In the genomic region with DNA sequence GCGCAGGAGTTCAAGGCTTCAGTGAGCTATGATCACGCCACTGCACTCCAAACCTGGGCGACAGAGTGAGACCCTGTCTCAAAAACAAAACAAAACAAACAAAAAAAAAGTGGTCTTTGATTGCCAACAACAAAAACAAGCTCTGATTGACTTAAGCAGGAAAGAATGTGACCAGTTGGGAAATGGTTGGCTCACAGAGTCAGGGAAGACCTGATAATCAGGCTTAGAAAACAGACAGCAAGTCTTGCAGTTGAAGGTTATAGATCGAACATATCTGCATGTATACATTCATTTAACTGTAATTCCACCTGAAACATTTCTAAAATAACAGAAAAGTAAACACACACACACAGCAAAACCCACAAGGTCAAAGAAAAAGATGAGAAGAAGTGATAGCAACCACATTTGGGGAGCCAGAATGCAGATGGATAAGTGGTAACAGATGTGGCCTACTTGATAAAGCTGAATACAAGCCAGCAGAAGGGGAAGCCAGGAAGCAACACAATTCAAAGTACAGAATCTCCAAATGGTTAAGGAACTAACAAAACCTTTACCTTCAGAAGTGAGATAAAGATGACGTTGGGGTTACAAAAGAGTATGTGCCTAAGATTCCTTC, we compare ENCODE assay signal across 13 cellular contexts.
DNase-seq lines count a peak whose midpoint lies in the region; TF ChIP-seq lines count a peak whose summit lies in the region.
"Had no signal": no experiment of that assay in that cellular context is flagged by ENCODE, and none has a peak within 500 bp of the region (broad histone marks: within the 10 kb centered on the region; RNA-seq: fewer than 3 reads in every experiment).

No MANE protein-coding gene starts in this region.

- no peaks in the 10 kb centered on the region for H3K36me3 Mint-ChIP-seq in neural progenitor cell

- no peak overlapping the region for H3K27ac Mint-ChIP-seq in neural progenitor cell

- 61 to 63% methylated on average over 5 of the region's 5 CpGs for WGBS in GM23248 (ENCODE audit: low coverage in 1 of 2, low lambda C conversion rate in 2 of 2, missing lambda C conversion rate in 2 of 2), 2 experiments

- no peaks in the 10 kb centered on the region for H3K79me2 ChIP-seq in GM23248 (ENCODE audit: insufficient read depth)
- H3K79me2 ChIP-seq in neural progenitor cell (ENCODE audit: low read depth), result no peaks in the 10 kb centered on the region

- no peaks in the 10 kb centered on the region for H3K9me2 ChIP-seq in GM23248 (ENCODE audit: insufficient read depth)

- no peak overlapping the region for H2AFZ ChIP-seq in GM23248
- H2AFZ ChIP-seq in neural progenitor cell (replicated peaks), result peak overlapping the region; percentile 17

- DNase-seq in GM23248 (peak; percentile 16), NCI-H446 treated with DMSO at 0.1 percent for 48 hours (lab: John Stamatoyannopoulos, UW) (peak; percentile 59), choroid plexus epithelial cell (ENCODE audit: low read depth) (peak; percentile 65), neural progenitor cell (ENCODE audit: low spot score) (no peak), DMS79 (lab: John Stamatoyannopoulos, UW) (no peak), nucleus accumbens (lab: John Stamatoyannopoulos, UW) (no peak), medulla oblongata (ENCODE audit: extremely low spot score) (no peak)
- DNase-seq: activated effector memory CD4-positive, alpha-beta T cell treated with anti-CD3 and anti-CD28 coated beads, Interleukin-2, amount 50 U/mL, for 16 hours; NCI-H2029; psoas muscle; testis had no signal

- H3K4me2 ChIP-seq in GM23248 (ENCODE audit: unreplicated experiment) (no peak overlapping the region), neural progenitor cell (no peak overlapping the region)
- H3K4me2 ChIP-seq: BLaER1 treated with 17β-estradiol and CSF1 and Interleukin-3, amounts not matched to agents 10 nM and 100 nM; KMS-11 had no signal

- H3F3A ChIP-seq in GM23248 (ENCODE audit: insufficient read depth) (no peaks in the 10 kb centered on the region), neural progenitor cell (ENCODE audit: low read depth) (no peaks in the 10 kb centered on the region)

- no peak overlapping the region for H3K4me3 Mint-ChIP-seq in neural progenitor cell

- no peaks in the 10 kb centered on the region for H3K9me3 ChIP-seq in GM23248 (ENCODE audit: low read depth)
- no peaks in the 10 kb centered on the region for H3K9me3 ChIP-seq in neural progenitor cell (ENCODE audit: low read depth)
- H3K9me3 ChIP-seq: BLaER1 treated with 17β-estradiol and CSF1 and Interleukin-3, amounts not matched to agents 10 nM and 100 nM; psoas muscle; testis had no signal

- no peaks in the 10 kb centered on the region for H4K20me1 ChIP-seq in GM23248 (ENCODE audit: insufficient read depth)
- no peaks in the 10 kb centered on the region for H4K20me1 ChIP-seq in neural progenitor cell (ENCODE audit: low read depth)
- H4K20me1 ChIP-seq: BLaER1 treated with 17β-estradiol and CSF1 and Interleukin-3, amounts not matched to agents 10 nM and 100 nM had no signal

- H3K27me3 ChIP-seq in GM23248 (replicated peaks; ENCODE audit: insufficient read depth), result no peaks in the 10 kb centered on the region
- H3K27me3 ChIP-seq in neural progenitor cell, result no peaks in the 10 kb centered on the region
- H3K27me3 ChIP-seq: BLaER1 treated with 17β-estradiol and CSF1 and Interleukin-3, amounts not matched to agents 10 nM and 100 nM; testis had no signal

- TF ChIP-seq CTCF in choroid plexus epithelial cell (conservative IDR thresholded peaks at IDR 0.05; ENCODE audit: low read depth, low read length) (no peak), neural progenitor cell (IDR thresholded peaks at IDR 0.05) (no peak)

- H3K27ac ChIP-seq in GM23248, result no peak overlapping the region
- no peak overlapping the region for H3K27ac ChIP-seq in neural progenitor cell
- H3K27ac ChIP-seq: BLaER1 treated with 17β-estradiol and CSF1 and Interleukin-3, amounts not matched to agents 10 nM and 100 nM; KMS-11; psoas muscle; testis had no signal

- H3K36me3 ChIP-seq in GM23248 (ENCODE audit: low read depth), result no peaks in the 10 kb centered on the region
- H3K36me3 ChIP-seq in neural progenitor cell, result no peaks in the 10 kb centered on the region
- H3K36me3 ChIP-seq: BLaER1 treated with 17β-estradiol and CSF1 and Interleukin-3, amounts not matched to agents 10 nM and 100 nM had no signal

- in situ Hi-C loops in GM23248 (cut with MboI), result no loop called here

- H3K27me3 Mint-ChIP-seq in neural progenitor cell (ENCODE audit: insufficient read depth, low read depth), result no peaks in the 10 kb centered on the region

- no peaks in the 10 kb centered on the region for H3K4me1 Mint-ChIP-seq in neural progenitor cell

- H3K9ac ChIP-seq in GM23248, result no peak overlapping the region
- H3K9ac ChIP-seq in neural progenitor cell, result no peak overlapping the region
- H3K9ac ChIP-seq: BLaER1 treated with 17β-estradiol and CSF1 and Interleukin-3, amounts not matched to agents 10 nM and 100 nM; KMS-11 had no signal

- H3K4me3 ChIP-seq in GM23248, result no peak overlapping the region
- H3K4me3 ChIP-seq in choroid plexus epithelial cell (ENCODE audit: low read depth, low read length), result no peak overlapping the region
- H3K4me3 ChIP-seq in neural progenitor cell, result no peak overlapping the region
- H3K4me3 ChIP-seq: BLaER1 treated with 17β-estradiol and CSF1 and Interleukin-3, amounts not matched to agents 10 nM and 100 nM; psoas muscle; testis had no signal

- H3K9me3 Mint-ChIP-seq in neural progenitor cell, result no peaks in the 10 kb centered on the region

- H3K4me1 ChIP-seq in GM23248 (ENCODE audit: insufficient read depth), result peaks cover 5% of the 10 kb centered on the region; the same call in 1 of the 2 replicates
- H3K4me1 ChIP-seq in neural progenitor cell, result no peaks in the 10 kb centered on the region
- H3K4me1 ChIP-seq: BLaER1 treated with 17β-estradiol and CSF1 and Interleukin-3, amounts not matched to agents 10 nM and 100 nM; psoas muscle; testis had no signal

Comparison
In these comparisons a context has a peak if more than half of its experiments do, and no peak if none do; other contexts are left out.
1. DNase-seq: peak in GM23248 (single experiment), NCI-H446 treated with DMSO at 0.1 percent for 48 hours (single experiment) and choroid plexus epithelial cell (single experiment); none in neural progenitor cell (single experiment), DMS79 (single experiment), nucleus accumbens (0 of 56) and medulla oblongata (single experiment).